21 cellular contexts compared by ENCODE assay signal in genomic region chr17:9324864-9325263, GRCh38.
DNase-seq lines count a peak whose midpoint lies in the region; ATAC-seq, FAIRE-seq and TF ChIP-seq lines count a peak whose summit lies in the region.
"Had no signal": no experiment of that assay in that cellular context is flagged by ENCODE, and none has a peak within 500 bp of the region (broad histone marks: within the 10 kb centered on the region; RNA-seq: fewer than 3 reads in every experiment).

No MANE protein-coding gene starts in this region.

- no peak overlapping the region for H3K18ac ChIP-seq in IMR-90 (ENCODE audit: low read depth, low read length)

- no peak overlapping the region for H3K23ac ChIP-seq in IMR-90 (ENCODE audit: low read depth, low read length)

- no peak overlapping the region for H3K4me3 ChIP-seq in AG10803 (ENCODE audit: low read length)
- no peak overlapping the region for H3K4me3 ChIP-seq in IMR-90 (ENCODE audit: insufficient read depth, low read depth, low read length)
- H3K4me3 ChIP-seq in choroid plexus epithelial cell (ENCODE audit: low read depth, low read length), result no peak overlapping the region
- no peak overlapping the region for H3K4me3 ChIP-seq in HepG2 (replicated peaks in 1 of 3; ENCODE audit: insufficient read depth in 1 of 3, low read depth in 2 of 3, low read length in 3 of 3)
- no peak overlapping the region for H3K4me3 ChIP-seq in MG63
- H3K4me3 ChIP-seq: left lung had no signal

- H3K9me1 ChIP-seq in IMR-90 (ENCODE audit: insufficient read depth, low read length), result no peaks in the 10 kb centered on the region; the same call in 1 of the 2 replicates

- H3K36me3 Mint-ChIP-seq in activated T-cell treated with anti-CD3 and anti-CD28 coated beads, Interleukin-2, amount 50 U/mL, for 24 hours (ENCODE audit: low read depth), result no peaks in the 10 kb centered on the region
- H3K36me3 Mint-ChIP-seq in stimulated activated memory B cell treated with anti-CD40 and anti-IgM and Interleukin-4, amounts not matched to agents 10 μg/mL and 1 μg/mL and 100 μg/mL, for 72 hours, result peaks cover 17% of the 10 kb centered on the region
- H3K36me3 Mint-ChIP-seq in progenitor cell of endocrine pancreas (ENCODE audit: insufficient read depth), result no peaks in the 10 kb centered on the region
- H3K36me3 Mint-ChIP-seq: WTC11 had no signal

- no peak for TF ChIP-seq POLR2A in IMR-90 (IDR thresholded peaks at IDR 0.05; ENCODE audit: low read depth, low read length)
- TF ChIP-seq POLR2A in HepG2 (IDR thresholded peaks at IDR 0.05; ENCODE audit: insufficient read depth in 1 of 2, low read depth in 2 of 2, low read length in 2 of 2), result no peak

- H4K20me1 ChIP-seq in IMR-90 (ENCODE audit: insufficient read depth, low read length) (no peaks in the 10 kb centered on the region), HepG2 (ENCODE audit: insufficient read depth, low read length) (no peaks in the 10 kb centered on the region)

- H3K9ac ChIP-seq in IMR-90 (ENCODE audit: low read depth, low read length), result no peak overlapping the region
- no peak overlapping the region for H3K9ac ChIP-seq in HepG2 (ENCODE audit: insufficient read depth, low read depth, low read length)

- H2AK9ac ChIP-seq in IMR-90 (replicated peaks; ENCODE audit: low read depth, low read length, poor library complexity), result no peak overlapping the region

- H2BK15ac ChIP-seq in IMR-90 (ENCODE audit: low read depth, low read length), result no peak overlapping the region

- no peak overlapping the region for H2BK5ac ChIP-seq in IMR-90 (ENCODE audit: low read depth, low read length, poor library complexity, severe bottlenecking)

- dilution Hi-C loops in IMR-90 (cut with HindIII; ENCODE audit: low sequenced_read_pairs, unreplicated experiment), result no loop called here

- H2BK120ac ChIP-seq in IMR-90 (ENCODE audit: low read depth, low read length), result no peak overlapping the region

- intact Hi-C loops in IMR-90 (cut with micrococcal nuclease), result no loop called here
- intact Hi-C loops in HepG2 (cut with micrococcal nuclease; ENCODE audit: unreplicated experiment), result loop anchor here (2.0 kb wide), 1 partner anchor 198 kb away; no protein-coding TSS in a partner anchor

- H3K4me2 ChIP-seq in IMR-90 (ENCODE audit: low read depth, low read length) (no peak overlapping the region), HepG2 (ENCODE audit: low read depth, low read length) (no peak overlapping the region)

- CTCF ChIA-PET in IMR-90 (lab: Yijun Ruan, JAX), result interaction anchor here (0.6 to 0.8 kb wide), 2 partner anchors 9 to 87 kb away, joined by 3 to 4 read pairs; no protein-coding TSS in a partner anchor
- CTCF ChIA-PET in HepG2 (lab: Yijun Ruan, JAX; ENCODE audit: low intra/inter-chr PET ratio, low total read pairs), result no interaction called here

- no peak overlapping the region for H2BK20ac ChIP-seq in IMR-90 (ENCODE audit: low read depth, low read length)

- H3K79me2 ChIP-seq in HepG2 (ENCODE audit: insufficient read depth, low read length), result no peaks in the 10 kb centered on the region

- H3K27me3 Mint-ChIP-seq in activated T-cell treated with anti-CD3 and anti-CD28 coated beads, Interleukin-2, amount 50 U/mL, for 24 hours, result no peaks in the 10 kb centered on the region
- H3K27me3 Mint-ChIP-seq in stimulated activated memory B cell treated with anti-CD40 and anti-IgM and Interleukin-4, amounts not matched to agents 10 μg/mL and 1 μg/mL and 100 μg/mL, for 72 hours, result no peaks in the 10 kb centered on the region
- H3K27me3 Mint-ChIP-seq in progenitor cell of endocrine pancreas, result peaks cover 4% of the 10 kb centered on the region
- H3K27me3 Mint-ChIP-seq: activated CD4-positive, alpha-beta memory T cell treated with anti-CD3 and anti-CD28 coated beads, Interleukin-2, amount 10 ng/mL, durations not matched to agents 7 days and 5 days; CD4-positive, alpha-beta T cell; stimulated activated naive B cell treated with anti-CD40 and anti-IgM and Interleukin-4, amounts not matched to agents 10 μg/mL and 1 μg/mL and 100 μg/mL, for 72 hours had no signal

- no peak overlapping the region for H3K14ac ChIP-seq in IMR-90 (replicated peaks; ENCODE audit: low read depth, low read length)

- H3K27me3 ChIP-seq in IMR-90 (ENCODE audit: control insufficient read depth, insufficient read depth, low read length) (no peaks in the 10 kb centered on the region), HepG2 (ENCODE audit: control insufficient read depth in 1 of 2, insufficient read depth in 2 of 2, low read length in 2 of 2) (no peaks in the 10 kb centered on the region), MG63 (no peaks in the 10 kb centered on the region)
- H3K27me3 ChIP-seq: left lung had no signal

- no peak for TF ChIP-seq CTCF in AG10803 (conservative IDR thresholded peaks at IDR 0.05; ENCODE audit: low read length)
- TF ChIP-seq CTCF in IMR-90 (conservative IDR thresholded peaks at IDR 0.05; ENCODE audit: low read depth, low read length), result no peak
- TF ChIP-seq CTCF in choroid plexus epithelial cell (conservative IDR thresholded peaks at IDR 0.05; ENCODE audit: low read depth, low read length), result peak; percentile 37
- TF ChIP-seq CTCF in HepG2 (CRISPR knock-in tag; IDR thresholded peaks at IDR 0.05), result peak; percentile 39; the same call in 1 of the 2 replicates
- no peak for TF ChIP-seq CTCF in progenitor cell of endocrine pancreas (IDR thresholded peaks at IDR 0.05; ENCODE audit: unreplicated experiment)

- no peak overlapping the region for H3K4me3 Mint-ChIP-seq in activated T-cell treated with anti-CD3 and anti-CD28 coated beads, Interleukin-2, amount 50 U/mL, for 24 hours
- H3K4me3 Mint-ChIP-seq in stimulated activated memory B cell treated with anti-CD40 and anti-IgM and Interleukin-4, amounts not matched to agents 10 μg/mL and 1 μg/mL and 100 μg/mL, for 72 hours, result no peak overlapping the region
- H3K4me3 Mint-ChIP-seq in progenitor cell of endocrine pancreas (ENCODE audit: low read depth), result no peak overlapping the region
- H3K4me3 Mint-ChIP-seq: activated CD4-positive, alpha-beta memory T cell treated with anti-CD3 and anti-CD28 coated beads, Interleukin-2, amount 10 ng/mL, durations not matched to agents 7 days and 5 days; CD4-positive, alpha-beta T cell; stimulated activated naive B cell treated with anti-CD40 and anti-IgM and Interleukin-4, amounts not matched to agents 10 μg/mL and 1 μg/mL and 100 μg/mL, for 72 hours; WTC11 had no signal

- H2AFZ ChIP-seq in IMR-90 (replicated peaks; ENCODE audit: low read length, poor library complexity), result no peak overlapping the region
- no peak overlapping the region for H2AFZ ChIP-seq in HepG2 (ENCODE audit: low read length)

- H4K8ac ChIP-seq in IMR-90 (ENCODE audit: low read depth in 2 of 2, low read length in 2 of 2), result no peak overlapping the region

- no peaks in the 10 kb centered on the region for H3K4me1 Mint-ChIP-seq in activated T-cell treated with anti-CD3 and anti-CD28 coated beads, Interleukin-2, amount 50 U/mL, for 24 hours (ENCODE audit: low read depth)
- peaks cover 10% of the 10 kb centered on the region for H3K4me1 Mint-ChIP-seq in stimulated activated memory B cell treated with anti-CD40 and anti-IgM and Interleukin-4, amounts not matched to agents 10 μg/mL and 1 μg/mL and 100 μg/mL, for 72 hours
- H3K4me1 Mint-ChIP-seq in progenitor cell of endocrine pancreas (ENCODE audit: low read depth), result peaks cover 4% of the 10 kb centered on the region
- H3K4me1 Mint-ChIP-seq: activated CD4-positive, alpha-beta memory T cell treated with anti-CD3 and anti-CD28 coated beads, Interleukin-2, amount 10 ng/mL, durations not matched to agents 7 days and 5 days had no signal

- H3K79me1 ChIP-seq in IMR-90 (ENCODE audit: low read depth in 1 of 2, low read length in 2 of 2), result no peaks in the 10 kb centered on the region

- H3K4ac ChIP-seq in IMR-90 (ENCODE audit: low read depth, low read length), result no peak overlapping the region

- DNase-seq in AG10803 (ENCODE audit: low read depth) (peak; percentile 13), IMR-90 (peak; percentile 20), choroid plexus epithelial cell (ENCODE audit: low read depth) (peak; percentile 70), HepG2 (ENCODE audit: low spot score) (peak; percentile 55), MG63 (no peak), progenitor cell of endocrine pancreas (ENCODE audit: low spot score, unreplicated experiment) (no peak)
- DNase-seq in activated T-cell treated with anti-CD3 and anti-CD28 coated beads, Interleukin-2, amount 50 U/mL, for 24 hours, result no peak
- DNase-seq: activated CD4-positive, alpha-beta memory T cell treated with anti-CD3 and anti-CD28 coated beads, Interleukin-2, amount 10 ng/mL, durations not matched to agents 7 days and 5 days; activated naive CD4-positive, alpha-beta T cell treated with Interleukin-2 at 50 U/mL for 16 hours; CD4-positive, alpha-beta T cell; DMS153; H7; left lung; MM.1S; NCI-H1930; stimulated activated naive B cell treated with anti-CD40 and anti-IgM and Interleukin-4, amounts not matched to agents 10 μg/mL and 1 μg/mL and 100 μg/mL, for 72 hours had no signal

- H3K9me3 ChIP-seq in IMR-90 (ENCODE audit: control insufficient read depth, insufficient read depth, low read length), result no peaks in the 10 kb centered on the region
- H3K9me3 ChIP-seq in HepG2 (ENCODE audit: low read length), result no peaks in the 10 kb centered on the region
- no peaks in the 10 kb centered on the region for H3K9me3 ChIP-seq in MG63
- H3K9me3 ChIP-seq: left lung had no signal

- no peaks in the 10 kb centered on the region for H3K9me3 Mint-ChIP-seq in activated T-cell treated with anti-CD3 and anti-CD28 coated beads, Interleukin-2, amount 50 U/mL, for 24 hours
- peaks cover 4% of the 10 kb centered on the region for H3K9me3 Mint-ChIP-seq in stimulated activated memory B cell treated with anti-CD40 and anti-IgM and Interleukin-4, amounts not matched to agents 10 μg/mL and 1 μg/mL and 100 μg/mL, for 72 hours
- no peaks in the 10 kb centered on the region for H3K9me3 Mint-ChIP-seq in progenitor cell of endocrine pancreas (ENCODE audit: low read depth)
- H3K9me3 Mint-ChIP-seq: activated CD4-positive, alpha-beta memory T cell treated with anti-CD3 and anti-CD28 coated beads, Interleukin-2, amount 10 ng/mL, durations not matched to agents 7 days and 5 days; WTC11 had no signal

- no CpG with 5 or more reads among the region's 4 CpGs for WGBS in IMR-90 (ENCODE audit: extremely low coverage in 2 of 2, insufficient read length in 1 of 2), 2 experiments
- 62% methylated on average over 4 of the region's 4 CpGs for WGBS in HepG2 (ENCODE audit: low lambda C conversion rate)

- H3K27ac ChIP-seq in IMR-90 (ENCODE audit: insufficient read depth, low read length), result no peak overlapping the region
- H3K27ac ChIP-seq in HepG2 (ENCODE audit: extremely low read length, insufficient read depth, low read length), result no peak overlapping the region
- H3K27ac ChIP-seq: left lung had no signal

- ATAC-seq in IMR-90 (ENCODE audit: low read depth) (peak; percentile 49), HepG2 (peak; percentile 94)
- ATAC-seq in stimulated activated memory B cell treated with anti-CD40 and anti-IgM and Interleukin-4, amounts not matched to agents 10 μg/mL and 1 μg/mL and 100 μg/mL, for 72 hours, result no peak
- ATAC-seq: left lung, sciatic nerve, WTC11 had no signal

- H2AK5ac ChIP-seq in IMR-90 (ENCODE audit: low read depth, low read length), result no peak overlapping the region

- no peak overlapping the region for H3K56ac ChIP-seq in IMR-90 (ENCODE audit: extremely low read depth, insufficient read depth, low read length)

- FAIRE-seq in HepG2 (lab: Jason Lieb, UNC), result peak; percentile 71
- FAIRE-seq: colon, GM12891 had no signal

- POLR2A ChIA-PET in IMR-90 (lab: Charles Lee; ENCODE audit: unreplicated experiment) (no interaction called here), HepG2 (lab: Yijun Ruan, JAX) (interaction anchor here (0.5 kb wide), 1 partner anchor 24 kb away, joined by 3 read pairs; no protein-coding TSS in a partner anchor)

- TF ChIP-seq RAD21 in IMR-90 (IDR thresholded peaks at IDR 0.05; ENCODE audit: low read length) (no peak), HepG2 (CRISPR knock-in tag; IDR thresholded peaks at IDR 0.05) (0 out of 2 replicates have a peak, but pooled peaks have one; percentile 19)

- H4K91ac ChIP-seq in IMR-90 (ENCODE audit: insufficient read depth, low read depth, low read length), result no peak overlapping the region

- TF ChIP-seq EP300 in HepG2 (IDR thresholded peaks at IDR 0.05; ENCODE audit: low read depth in 2 of 2, low read length in 2 of 2) (no peak), HepG2 (CRISPR knock-in tag; IDR thresholded peaks at IDR 0.05; ENCODE audit: borderline replicate concordance) (no peak)

- in situ Hi-C loops in IMR-90 (cut with MboI; ENCODE audit: low sequenced_read_pairs), result no loop called here
- in situ Hi-C loops in HepG2 (cut with HindIII; ENCODE audit: extremely low pct_ligation_motif_present, low pct_unique_long_range_greater_than_20kb), result no loop called here

- no peak overlapping the region for H4K5ac ChIP-seq in IMR-90 (ENCODE audit: low read depth, low read length)

- BruUV-seq in IMR-90 (replicated peaks; lab: Mats Ljungman, UMichigan), result no TSS peak
- no TSS peak for BruUV-seq in HepG2 (replicated peaks; lab: Mats Ljungman, UMichigan)

- H3K36me3 ChIP-seq in IMR-90 (ENCODE audit: control insufficient read depth, insufficient read depth, low read length), result no peaks in the 10 kb centered on the region
- no peaks in the 10 kb centered on the region for H3K36me3 ChIP-seq in HepG2 (replicated peaks in 1 of 2; ENCODE audit: control insufficient read depth in 1 of 2, insufficient read depth in 2 of 2, low read length in 2 of 2)
- H3K36me3 ChIP-seq in MG63, result no peaks in the 10 kb centered on the region
- H3K36me3 ChIP-seq: left lung had no signal

- H3K27ac Mint-ChIP-seq in activated T-cell treated with anti-CD3 and anti-CD28 coated beads, Interleukin-2, amount 50 U/mL, for 24 hours, result no peak overlapping the region
- no peak overlapping the region for H3K27ac Mint-ChIP-seq in stimulated activated memory B cell treated with anti-CD40 and anti-IgM and Interleukin-4, amounts not matched to agents 10 μg/mL and 1 μg/mL and 100 μg/mL, for 72 hours
- no peak overlapping the region for H3K27ac Mint-ChIP-seq in progenitor cell of endocrine pancreas
- H3K27ac Mint-ChIP-seq: activated CD4-positive, alpha-beta memory T cell treated with anti-CD3 and anti-CD28 coated beads, Interleukin-2, amount 10 ng/mL, durations not matched to agents 7 days and 5 days; CD4-positive, alpha-beta T cell; stimulated activated naive B cell treated with anti-CD40 and anti-IgM and Interleukin-4, amounts not matched to agents 10 μg/mL and 1 μg/mL and 100 μg/mL, for 72 hours; WTC11 had no signal

- no peaks in the 10 kb centered on the region for H3K4me1 ChIP-seq in IMR-90 (ENCODE audit: control insufficient read depth, insufficient read depth, low read length)
- peaks cover 20% of the 10 kb centered on the region for H3K4me1 ChIP-seq in HepG2 (ENCODE audit: insufficient read depth, low read length)
- H3K4me1 ChIP-seq: left lung had no signal

Comparison
In these comparisons a context has a peak if more than half of its experiments do, and no peak if none do; other contexts are left out.
1. DNase-seq: peak in AG10803 (single experiment), IMR-90 (single experiment), choroid plexus epithelial cell (single experiment) and HepG2 (single experiment); none in activated T-cell treated with anti-CD3 and anti-CD28 coated beads, Interleukin-2, amount 50 U/mL, for 24 hours (single experiment), MG63 (single experiment) and progenitor cell of endocrine pancreas (single experiment).
2. CTCF ChIP-seq: peak in choroid plexus epithelial cell (single experiment) and HepG2 (single experiment); none in AG10803 (single experiment), IMR-90 (single experiment) and progenitor cell of endocrine pancreas (single experiment).